In genomic region chr22:44537016-44537936, GRCh38 we compare ENCODE assay signal across 1 cellular context.
TF ChIP-seq lines count a peak whose summit lies in the region.

No MANE protein-coding gene starts in this region.

TF ChIP-seq in SK-N-SH treated with all-trans-retinoic acid at 6 μM for 48 hours, 23 proteins besides CTCF, POLR2A, EP300 and RAD21 (continued from another document):
- TF ChIP-seq CSRNP3 (CRISPR knock-in tag; IDR thresholded peaks at IDR 0.05) (no peak), BACH2 (CRISPR knock-in tag; IDR thresholded peaks at IDR 0.05; ENCODE audit: borderline replicate concordance) (no peak), ZNF565 (CRISPR knock-in tag; conservative IDR thresholded peaks at IDR 0.05; ENCODE audit: low read depth) (no peak), ZC3H10 (CRISPR knock-in tag; IDR thresholded peaks at IDR 0.05) (no peak), ZFP30 (CRISPR knock-in tag; IDR thresholded peaks at IDR 0.05) (no peak), ISL1 (CRISPR knock-in tag; IDR thresholded peaks at IDR 0.05) (no peak), OSR1 (CRISPR knock-in tag; IDR thresholded peaks at IDR 0.05) (no peak)
